20 cellular contexts compared by ENCODE assay signal in genomic region chr2:133045787-133046186, GRCh38.
DNase-seq lines count a peak whose midpoint lies in the region; ATAC-seq, FAIRE-seq and TF ChIP-seq lines count a peak whose summit lies in the region.
"Had no signal": no experiment of that assay in that cellular context is flagged by ENCODE, and none has a peak within 500 bp of the region (broad histone marks: within the 10 kb centered on the region; RNA-seq: fewer than 3 reads in every experiment).

No MANE protein-coding gene starts in this region.

- POLR2A ChIA-PET in HepG2 (lab: Yijun Ruan, JAX) (no interaction called here), PC-3 (lab: Charles Lee; ENCODE audit: unreplicated experiment) (no interaction called here)

- no peaks in the 10 kb centered on the region for H3F3A ChIP-seq in PC-3 (ENCODE audit: low read length, unreplicated experiment)

- H3K9ac ChIP-seq in HepG2 (ENCODE audit: insufficient read depth, low read depth, low read length) (no peak overlapping the region), PC-3 (ENCODE audit: low read length) (no peak overlapping the region)

- TF ChIP-seq POLR2A in HepG2 (IDR thresholded peaks at IDR 0.05; ENCODE audit: insufficient read depth in 1 of 2, low read depth in 2 of 2, low read length in 2 of 2): no peak
- TF ChIP-seq POLR2A in right lobe of liver (IDR thresholded peaks at IDR 0.05): no peak

- DNase-seq in HepG2 (ENCODE audit: low spot score) (no peak), right lobe of liver (no peak), PC-3 (peak; percentile 19), epithelial cell of esophagus (ENCODE audit: low read depth) (peak; percentile 42), urothelium cell line (ENCODE audit: low spot score) (peak; percentile 21), retina (no peak)
- DNase-seq in activated naive CD4-positive, alpha-beta T cell treated with anti-CD3 and anti-CD28 coated beads for 36 hours: no peak
- DNase-seq: 8988T, C1 segment of cervical spinal cord, DND-41, Kasumi-1, NCI-H1417 treated with DMSO at 0.1 percent for 48 hours, NCI-H2029, NCI-H2171 treated with DMSO at 0.1 percent for 48 hours, NCI-H748 treated with DMSO at 0.1 percent for 48 hours, PC-9 had no signal

- H3K27me3 ChIP-seq in HepG2 (ENCODE audit: control insufficient read depth in 1 of 2, insufficient read depth in 2 of 2, low read length in 2 of 2) (no peaks in the 10 kb centered on the region), right lobe of liver (no peaks in the 10 kb centered on the region), PC-3 (ENCODE audit: low read length) (no peaks in the 10 kb centered on the region)

- H3K36me3 ChIP-seq in HepG2 (replicated peaks in 1 of 2; ENCODE audit: control insufficient read depth in 1 of 2, insufficient read depth in 2 of 2, low read length in 2 of 2) (no peaks in the 10 kb centered on the region), right lobe of liver (no peaks in the 10 kb centered on the region), PC-3 (ENCODE audit: low read depth, low read length) (no peaks in the 10 kb centered on the region)

- no peaks in the 10 kb centered on the region for H3K27me3 Mint-ChIP-seq in activated naive CD4-positive, alpha-beta T cell treated with anti-CD3 and anti-CD28 coated beads for 36 hours (ENCODE audit: low read depth)
- H3K27me3 Mint-ChIP-seq: IgD-negative memory B cell had no signal

- FAIRE-seq in HepG2 (lab: Jason Lieb, UNC) (no peak), urothelium cell line (lab: Jason Lieb, UNC) (no peak)
- FAIRE-seq: GM12892 had no signal

- no peaks in the 10 kb centered on the region for H3K4me1 ChIP-seq in HepG2 (ENCODE audit: insufficient read depth, low read length)
- H3K4me1 ChIP-seq in right lobe of liver: no peaks in the 10 kb centered on the region
- no peaks in the 10 kb centered on the region for H3K4me1 ChIP-seq in PC-3 (ENCODE audit: insufficient read depth, low read length)

- H3K9me3 ChIP-seq in HepG2 (ENCODE audit: low read length) (peaks cover 57% of the 10 kb centered on the region), right lobe of liver (no peaks in the 10 kb centered on the region), PC-3 (ENCODE audit: low read length) (no peaks in the 10 kb centered on the region)

- no peak overlapping the region for H3K4me3 ChIP-seq in HepG2 (replicated peaks in 1 of 3; ENCODE audit: insufficient read depth in 1 of 3, low read depth in 2 of 3, low read length in 3 of 3)
- H3K4me3 ChIP-seq in right lobe of liver: no peak overlapping the region
- H3K4me3 ChIP-seq in PC-3 (ENCODE audit: low read length): no peak overlapping the region
- no peak overlapping the region for H3K4me3 ChIP-seq in epithelial cell of esophagus (ENCODE audit: low read length)
- H3K4me3 ChIP-seq: GM23338, PC-9 had no signal

- TF ChIP-seq CTCF in HepG2 (CRISPR knock-in tag; IDR thresholded peaks at IDR 0.05): no peak
- TF ChIP-seq CTCF in right lobe of liver (IDR thresholded peaks at IDR 0.05): no peak
- no peak for TF ChIP-seq CTCF in PC-3 (conservative IDR thresholded peaks at IDR 0.05; ENCODE audit: low read depth, low read length)
- no peak for TF ChIP-seq CTCF in epithelial cell of esophagus (IDR thresholded peaks at IDR 0.05; ENCODE audit: insufficient read depth, low read depth, low read length, missing control alignments)

- H3K4me3 Mint-ChIP-seq in activated naive CD4-positive, alpha-beta T cell treated with anti-CD3 and anti-CD28 coated beads for 36 hours: no peak overlapping the region
- H3K4me3 Mint-ChIP-seq: GM23338, IgD-negative memory B cell had no signal

- CTCF ChIA-PET in HepG2 (lab: Yijun Ruan, JAX; ENCODE audit: low intra/inter-chr PET ratio, low total read pairs) (no interaction called here), PC-3 (lab: Charles Lee) (no interaction called here)
- CTCF ChIA-PET in activated naive CD4-positive, alpha-beta T cell treated with anti-CD3 and anti-CD28 coated beads for 36 hours (lab: Charles Lee): no interaction called here

- H3K36me3 Mint-ChIP-seq in activated naive CD4-positive, alpha-beta T cell treated with anti-CD3 and anti-CD28 coated beads for 36 hours (ENCODE audit: low read depth): no peaks in the 10 kb centered on the region
- H3K36me3 Mint-ChIP-seq: IgD-negative memory B cell had no signal

- H3K4me2 ChIP-seq in HepG2 (ENCODE audit: low read depth, low read length): no peak overlapping the region
- no peak overlapping the region for H3K4me2 ChIP-seq in PC-3 (ENCODE audit: low read length)
- H3K4me2 ChIP-seq: GM23338, PC-9 had no signal

- 39% methylated on average over 5 of the region's 5 CpGs for WGBS in HepG2 (ENCODE audit: low lambda C conversion rate)
- 93% methylated on average over 5 of the region's 5 CpGs for WGBS in right lobe of liver (ENCODE audit: insufficient coverage, low coverage, low lambda C conversion rate, missing lambda C conversion rate)

- H2AFZ ChIP-seq in HepG2 (ENCODE audit: low read length): no peak overlapping the region
- H2AFZ ChIP-seq in PC-3 (ENCODE audit: low read length): no peak overlapping the region
- H2AFZ ChIP-seq: GM23338, PC-9 had no signal

- in situ Hi-C loops in HepG2 (cut with HindIII; ENCODE audit: extremely low pct_ligation_motif_present, low pct_unique_long_range_greater_than_20kb): no loop called here

- H4K20me1 ChIP-seq in HepG2 (ENCODE audit: insufficient read depth, low read length) (no peaks in the 10 kb centered on the region), PC-3 (ENCODE audit: low read length) (no peaks in the 10 kb centered on the region)

- intact Hi-C loops in HepG2 (cut with micrococcal nuclease; ENCODE audit: unreplicated experiment): no loop called here
- intact Hi-C loops in right lobe of liver (cut with DNase I): no loop called here
- intact Hi-C loops in PC-3 (cut with micrococcal nuclease): no loop called here
- intact Hi-C loops in activated naive CD4-positive, alpha-beta T cell treated with anti-CD3 and anti-CD28 coated beads for 36 hours (cut with micrococcal nuclease): no loop called here

- no peak overlapping the region for H3K27ac Mint-ChIP-seq in activated naive CD4-positive, alpha-beta T cell treated with anti-CD3 and anti-CD28 coated beads for 36 hours
- H3K27ac Mint-ChIP-seq: GM23338, IgD-negative memory B cell had no signal

- ATAC-seq in HepG2: no peak
- no peak for ATAC-seq in right lobe of liver
- no peak for ATAC-seq in PC-3
- no peak for ATAC-seq in HG03520 (IDR thresholded peaks at IDR 0.05; ENCODE audit: unreplicated experiment)
- ATAC-seq: GM23338 had no signal

- H3K27ac ChIP-seq in HepG2 (ENCODE audit: extremely low read length, insufficient read depth, low read length) (no peak overlapping the region), right lobe of liver (no peak overlapping the region), PC-3 (ENCODE audit: low read length) (no peak overlapping the region)
- H3K27ac ChIP-seq: PC-9 had no signal

- H3K79me2 ChIP-seq in HepG2 (ENCODE audit: insufficient read depth, low read length): no peaks in the 10 kb centered on the region
- no peaks in the 10 kb centered on the region for H3K79me2 ChIP-seq in PC-3 (ENCODE audit: low read length)

- no peaks in the 10 kb centered on the region for H3K4me1 Mint-ChIP-seq in activated naive CD4-positive, alpha-beta T cell treated with anti-CD3 and anti-CD28 coated beads for 36 hours (ENCODE audit: low read depth)
- H3K4me1 Mint-ChIP-seq: IgD-negative memory B cell had no signal

- TF ChIP-seq EP300 in HepG2 (IDR thresholded peaks at IDR 0.05; ENCODE audit: low read depth in 2 of 2, low read length in 2 of 2): no peak
- TF ChIP-seq EP300 in HepG2 (CRISPR knock-in tag; IDR thresholded peaks at IDR 0.05; ENCODE audit: borderline replicate concordance): no peak

- no peak for TF ChIP-seq RAD21 in HepG2 (CRISPR knock-in tag; IDR thresholded peaks at IDR 0.05)

- no peaks in the 10 kb centered on the region for H3K9me3 Mint-ChIP-seq in activated naive CD4-positive, alpha-beta T cell treated with anti-CD3 and anti-CD28 coated beads for 36 hours
- H3K9me3 Mint-ChIP-seq: GM23338 had no signal

- H3K9me2 ChIP-seq in PC-3 (replicated peaks; ENCODE audit: low read length): no peaks in the 10 kb centered on the region

- BruUV-seq in HepG2 (replicated peaks; lab: Mats Ljungman, UMichigan): no TSS peak
- no TSS peak for BruUV-seq in PC-3 (replicated peaks; lab: Mats Ljungman, UMichigan)

TF ChIP-seq in HepG2, 621 proteins besides CTCF, POLR2A, EP300 and RAD21:
- TF ChIP-seq MTA1 (CRISPR knock-in tag; IDR thresholded peaks at IDR 0.05; ENCODE audit: borderline replicate concordance): no peak
- peak; percentile 90 for TF ChIP-seq MNT (IDR thresholded peaks at IDR 0.05)

Comparison
In these comparisons a context has a peak if more than half of its experiments do, and no peak if none do; other contexts are left out.
1. DNase-seq: peak in PC-3 (single experiment), epithelial cell of esophagus (single experiment) and urothelium cell line (single experiment); none in HepG2 (single experiment), right lobe of liver (0 of 3), activated naive CD4-positive, alpha-beta T cell treated with anti-CD3 and anti-CD28 coated beads for 36 hours (single experiment) and retina (single experiment).